In genomic region chr3:190911382-190911781, GRCh38 we compare ENCODE assay signal across 20 cellular contexts. TPM values are rescaled to one million over a fixed set of nuclear protein-coding genes. Genes with fewer than 3 reads are reported as not detected.
DNase-seq lines count a peak whose midpoint lies in the region; ATAC-seq and TF ChIP-seq lines count a peak whose summit lies in the region.
"Had no signal": no experiment of that assay in that cellular context is flagged by ENCODE, and none has a peak within 500 bp of the region (broad histone marks: within the 10 kb centered on the region; RNA-seq: fewer than 3 reads in every experiment).

No MANE protein-coding gene starts in this region.

- in situ Hi-C loops in astrocyte of the cerebellum (cut with HindIII; ENCODE audit: low sequenced_read_pairs): no loop called here

- ATAC-seq in GM19328 (IDR thresholded peaks at IDR 0.05; ENCODE audit: unreplicated experiment) (no peak), HG02763 (IDR thresholded peaks at IDR 0.05; ENCODE audit: unreplicated experiment) (no peak)
- ATAC-seq: activated CD8-positive, alpha-beta T cell treated with anti-CD3 and anti-CD28 coated beads, Interleukin-2, amount 10 ng/mL, durations not matched to agents 7 days and 5 days; activated T-cell treated with anti-CD3 and anti-CD28 coated beads, Interleukin-2, amount 50 U/mL, for 72 hours; CD8-positive, alpha-beta T cell; right cardiac atrium had no signal

- H3K4me1 Mint-ChIP-seq in MCF 10A (ENCODE audit: insufficient read depth, unreplicated experiment): no peaks in the 10 kb centered on the region
- H3K4me1 Mint-ChIP-seq: activated naive CD8-positive, alpha-beta T cell treated with anti-CD3 and anti-CD28 coated beads, Interleukin-2, amount 10 ng/mL, durations not matched to agents 7 days and 5 days had no signal

- POLR2A ChIA-PET in MCF 10A (lab: Yijun Ruan, JAX): interaction anchor here (0.5 to 1.0 kb wide), 2 partner anchors 97 to 214 kb away, joined by 3 to 4 read pairs; no protein-coding TSS in a partner anchor

- DNase-seq in MCF 10A (ENCODE audit: unreplicated experiment) (peak; percentile 30), breast epithelium (ENCODE audit: low spot score in 2 of 2) (no peak), NCI-H510A treated with DMSO at 0.1 percent for 48 hours (lab: John Stamatoyannopoulos, UW) (peak; percentile 53), astrocyte of the cerebellum (ENCODE audit: low read depth) (peak; percentile 1), GDM1 (lab: John Stamatoyannopoulos, UW) (no peak), globus pallidus (ENCODE audit: low spot score) (no peak)
- DNase-seq: activated CD8-positive, alpha-beta T cell treated with anti-CD3 and anti-CD28 coated beads, Interleukin-2, amount 10 ng/mL, durations not matched to agents 7 days and 5 days; activated naive CD8-positive, alpha-beta T cell treated with anti-CD3 and anti-CD28 coated beads, Interleukin-2, amount 10 ng/mL, durations not matched to agents 7 days and 5 days; activated T-cell treated with anti-CD3 and anti-CD28 coated beads, Interleukin-2, amount 50 U/mL, for 72 hours; CD8-positive, alpha-beta T cell; H7; hippocampal formation; NCI-H526; right cardiac atrium; stomach; WERI-Rb-1 had no signal

- no peaks in the 10 kb centered on the region for H3K9me3 ChIP-seq in breast epithelium
- H3K9me3 ChIP-seq: neutrophil, stomach had no signal

- no peaks in the 10 kb centered on the region for H3K9me3 Mint-ChIP-seq in MCF 10A (ENCODE audit: unreplicated experiment)
- H3K9me3 Mint-ChIP-seq: activated naive CD8-positive, alpha-beta T cell treated with anti-CD3 and anti-CD28 coated beads, Interleukin-2, amount 10 ng/mL, durations not matched to agents 7 days and 5 days; CD8-positive, alpha-beta T cell had no signal

- CTCF ChIA-PET in MCF 10A (lab: Yijun Ruan, JAX): no interaction called here

- H3K27ac ChIP-seq in breast epithelium: no peak overlapping the region
- H3K27ac ChIP-seq: neutrophil, stomach, WERI-Rb-1 had no signal

- no peak overlapping the region for H3K4me3 Mint-ChIP-seq in MCF 10A (ENCODE audit: unreplicated experiment)
- H3K4me3 Mint-ChIP-seq: activated CD8-positive, alpha-beta T cell treated with anti-CD3 and anti-CD28 coated beads, Interleukin-2, amount 10 ng/mL, durations not matched to agents 7 days and 5 days; activated naive CD8-positive, alpha-beta T cell treated with anti-CD3 and anti-CD28 coated beads, Interleukin-2, amount 10 ng/mL, durations not matched to agents 7 days and 5 days; activated T-cell treated with anti-CD3 and anti-CD28 coated beads, Interleukin-2, amount 50 U/mL, for 72 hours; CD8-positive, alpha-beta T cell had no signal

- no peaks in the 10 kb centered on the region for H3K4me1 ChIP-seq in breast epithelium
- H3K4me1 ChIP-seq: stomach had no signal

- H3K4me3 ChIP-seq in breast epithelium (no peak overlapping the region), astrocyte of the cerebellum (ENCODE audit: low read depth, low read length) (no peak overlapping the region)
- H3K4me3 ChIP-seq: stomach had no signal

- no peak for TF ChIP-seq POLR2A in breast epithelium (IDR thresholded peaks at IDR 0.05)

- no peaks in the 10 kb centered on the region for H3K36me3 ChIP-seq in breast epithelium
- H3K36me3 ChIP-seq: neutrophil, stomach, WERI-Rb-1 had no signal

- no peaks in the 10 kb centered on the region for H3K27me3 ChIP-seq in breast epithelium
- H3K27me3 ChIP-seq: neutrophil, stomach had no signal

- TF ChIP-seq CTCF in MCF 10A (IDR thresholded peaks at IDR 0.05; ENCODE audit: unreplicated experiment): no peak
- TF ChIP-seq CTCF in breast epithelium (IDR thresholded peaks at IDR 0.05): no peak
- TF ChIP-seq CTCF in astrocyte of the cerebellum (IDR thresholded peaks at IDR 0.05; ENCODE audit: low read depth, low read length, missing control alignments): no peak

- no TSS peak for BruUV-seq in MCF 10A (replicated peaks; lab: Mats Ljungman, UMichigan)

- no peak overlapping the region for H3K27ac Mint-ChIP-seq in MCF 10A (ENCODE audit: low read depth, unreplicated experiment)
- H3K27ac Mint-ChIP-seq: activated CD8-positive, alpha-beta T cell treated with anti-CD3 and anti-CD28 coated beads, Interleukin-2, amount 10 ng/mL, durations not matched to agents 7 days and 5 days; activated naive CD8-positive, alpha-beta T cell treated with anti-CD3 and anti-CD28 coated beads, Interleukin-2, amount 10 ng/mL, durations not matched to agents 7 days and 5 days; activated T-cell treated with anti-CD3 and anti-CD28 coated beads, Interleukin-2, amount 50 U/mL, for 72 hours; CD8-positive, alpha-beta T cell had no signal

- no peaks in the 10 kb centered on the region for H3K36me3 Mint-ChIP-seq in MCF 10A (ENCODE audit: insufficient read depth, unreplicated experiment)
- H3K36me3 Mint-ChIP-seq: activated naive CD8-positive, alpha-beta T cell treated with anti-CD3 and anti-CD28 coated beads, Interleukin-2, amount 10 ng/mL, durations not matched to agents 7 days and 5 days; CD8-positive, alpha-beta T cell had no signal

- no peaks in the 10 kb centered on the region for H3K27me3 Mint-ChIP-seq in MCF 10A (ENCODE audit: insufficient read depth, unreplicated experiment)
- H3K27me3 Mint-ChIP-seq: activated naive CD8-positive, alpha-beta T cell treated with anti-CD3 and anti-CD28 coated beads, Interleukin-2, amount 10 ng/mL, durations not matched to agents 7 days and 5 days had no signal

- intact Hi-C loops in MCF 10A (cut with micrococcal nuclease): no loop called here
- intact Hi-C loops in breast epithelium (cut with DNase I; ENCODE audit: low total_unique reads): no loop called here

RNA-seq across cellular contexts. Expression of gene GMNC, which starts 48.9 kb away (rescaled TPM):
- not detected in 2 replicates for total RNA-seq in MCF 10A (2022)
- total RNA-seq in breast epithelium: under 1 TPM in 1 of 3 donors, not detected in 2; under 0.01 TPM
- total RNA-seq: activated CD8-positive, alpha-beta T cell treated with anti-CD3 and anti-CD28 coated beads, Interleukin-2, amount 10 ng/mL, durations not matched to agents 7 days and 5 days; activated naive CD8-positive, alpha-beta T cell treated with anti-CD3 and anti-CD28 coated beads, Interleukin-2, amount 10 ng/mL, durations not matched to agents 7 days and 5 days; activated T-cell treated with anti-CD3 and anti-CD28 coated beads, Interleukin-2, amount 50 U/mL, for 72 hours; CD8-positive, alpha-beta T cell; T-helper 1 cell treated with Interleukin-12 subunit alpha and Interleukin-12 subunit beta and Interleukin-4 antibody, amounts not matched to agents 30 ng/mL and 1 ng/mL, for 36 hours had no signal

Comparison
In these comparisons a context has a peak if more than half of its experiments do, and no peak if none do; other contexts are left out.
1. DNase-seq: peak in MCF 10A (single experiment), NCI-H510A treated with DMSO at 0.1 percent for 48 hours (single experiment) and astrocyte of the cerebellum (single experiment); none in breast epithelium (0 of 2), GDM1 (single experiment) and globus pallidus (single experiment).